8 cellular contexts compared by ENCODE assay signal in genomic region chr10:97498076-97498840, GRCh38. TPM values are rescaled to one million over a fixed set of nuclear protein-coding genes. Genes with fewer than 3 reads are reported as not detected.
DNase-seq lines count a peak whose midpoint lies in the region; ATAC-seq and TF ChIP-seq lines count a peak whose summit lies in the region.

Gene MMS19 (minus strand): TSS chr10:97498422. CDS start chr10:97498384, 38 bp downstream.

- H3K36me3 Mint-ChIP-seq in T-helper 17 cell (ENCODE audit: low read depth), result peaks cover 3% of the 10 kb centered on the region

- peaks cover 33% of the 10 kb centered on the region for H3K27me3 Mint-ChIP-seq in T-helper 17 cell

- H3K9me3 ChIP-seq in T-helper 17 cell (ENCODE audit: control insufficient read depth, low read length, poor library complexity, severe bottlenecking) (no peaks in the 10 kb centered on the region), uterus (no peaks in the 10 kb centered on the region)

- TF ChIP-seq CTCF in uterus (IDR thresholded peaks at IDR 0.05), result peak in 2 of 4 experiments; percentile 1 to 7

- TF ChIP-seq POLR2A in GM15510 (IDR thresholded peaks at IDR 0.05; ENCODE audit: borderline replicate concordance, extremely low read depth, insufficient read length), result peak; percentile 76
- TF ChIP-seq POLR2A in uterus (IDR thresholded peaks at IDR 0.05), result peak; percentile 66 to 75

- H3K4me3 ChIP-seq in uterus, result peak within 1 kb of the TSS; percentile 81 to 99

- peaks cover 45% of the 10 kb centered on the region for H3K4me1 Mint-ChIP-seq in T-helper 17 cell

- DNase-seq in NCI-H1694 treated with DMSO at 0.1 percent for 48 hours (lab: John Stamatoyannopoulos, UW) (peak; percentile 96), T-helper 17 cell (peak; percentile 99 to 100 (median 99)), amygdala (lab: John Stamatoyannopoulos, UW) (peak; percentile 89 to 100 (median 98)), left ventricle myocardium superior (peak; percentile 100), pulmonary artery endothelial cell (ENCODE audit: low read depth, low spot score) (peak; percentile 89), uterus (peak; percentile 100)

- H3K27ac ChIP-seq in uterus, result peak within 1 kb of the TSS; percentile 81 to 94

- no peaks in the 10 kb centered on the region for H3K36me3 ChIP-seq in uterus

- peak within 1 kb of the TSS; percentile 91 for H3K27ac Mint-ChIP-seq in T-helper 17 cell

- intact Hi-C loops in left ventricle myocardium superior (cut with micrococcal nuclease), result no loop called here
- intact Hi-C loops in uterus (cut with DNase I; ENCODE audit: low total_unique reads), result loop anchor here (10.0 kb wide), 1 partner anchor 47 kb away; no protein-coding TSS in a partner anchor

- peaks cover 7 to 12% of the 10 kb centered on the region in 2 donors for H3K4me1 ChIP-seq in uterus

- peak within 1 kb of the TSS; percentile 98 for H3K4me3 Mint-ChIP-seq in T-helper 17 cell

- no peaks in the 10 kb centered on the region for H3K27me3 ChIP-seq in uterus

- ATAC-seq in HG02885 (IDR thresholded peaks at IDR 0.05; ENCODE audit: poor library complexity, unreplicated experiment), result peak; percentile 91
- ATAC-seq in T-helper 17 cell, result peak; percentile 88
- peak; percentile 92 for ATAC-seq in left ventricle myocardium superior

RNA-seq across cellular contexts. Expression of gene MMS19, which starts in this region (rescaled TPM):
- 10 to 100 TPM; 60.1 to 71.2 TPM for total RNA-seq in T-helper 17 cell
- total RNA-seq in left ventricle myocardium superior, result 38.4 TPM
- total RNA-seq in pulmonary artery endothelial cell, result 70.7 and 76.8 TPM in 2 replicates
- total RNA-seq in uterus, result 10 to 100 TPM; 44.6 to 87.7 (median 73.7) TPM

Comparison
In these comparisons a context has a peak if more than half of its experiments do, and no peak if none do; other contexts are left out.
1. Peak in every context shown above with its lines: DNase-seq, ATAC-seq, H3K4me3 ChIP-seq and H3K27ac ChIP-seq.